Comparison of ENCODE assay signal across 13 cellular contexts in the genomic region with DNA sequence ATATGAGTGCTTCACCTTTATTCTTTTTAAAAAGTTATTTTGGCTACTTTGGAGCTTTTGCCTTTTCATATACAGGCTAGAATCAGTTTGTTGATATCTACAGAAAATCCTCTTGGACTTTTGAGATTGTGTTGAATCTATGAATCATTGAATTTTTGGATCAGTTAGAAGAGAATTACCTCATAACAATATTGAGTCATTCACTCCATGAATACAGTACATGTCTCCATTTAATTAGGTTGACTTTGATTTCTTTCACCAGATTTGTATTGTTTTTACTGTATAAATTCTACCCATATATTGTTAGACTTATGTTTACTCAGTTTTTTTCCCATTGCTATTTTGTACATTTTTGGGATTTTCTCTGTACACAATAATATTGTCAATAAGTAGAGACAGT.
DNase-seq lines count a peak whose midpoint lies in the region; FAIRE-seq and TF ChIP-seq lines count a peak whose summit lies in the region.
"Had no signal": no experiment of that assay in that cellular context is flagged by ENCODE, and none has a peak within 500 bp of the region (broad histone marks: within the 10 kb centered on the region; RNA-seq: fewer than 3 reads in every experiment).

No MANE protein-coding gene starts in this region.

- H3K4me3 ChIP-seq in epithelial cell of esophagus (ENCODE audit: low read length) = no peak overlapping the region
- no peak overlapping the region for H3K4me3 ChIP-seq in retinal pigment epithelial cell (ENCODE audit: low read length)
- H3K4me3 ChIP-seq: GM12878 had no signal

- DNase-seq in GM03348 (ENCODE audit: low spot score) (peak; percentile 61), RCC 7860 (ENCODE audit: low spot score) (no peak), epithelial cell of esophagus (ENCODE audit: low read depth) (peak; percentile 60), retinal pigment epithelial cell (ENCODE audit: low read depth) (peak; percentile 17), DMS153 treated with DMSO at 0.1 percent for 48 hours (lab: John Stamatoyannopoulos, UW; ENCODE audit: unreplicated experiment) (no peak), globus pallidus (ENCODE audit: low spot score) (no peak)
- DNase-seq in stimulated activated CD4-positive, alpha-beta T cell treated with anti-CD3 and anti-CD28 coated beads, Interleukin-4, amount 100 ng/mL, for 1 hour = no peak
- DNase-seq: activated CD4-positive, alpha-beta T cell treated with anti-CD3 and anti-CD28 coated beads, Interleukin-2, amount 50 U/mL, for 4 hours; activated naive CD4-positive, alpha-beta T cell treated with anti-CD3 and anti-CD28 coated beads, Interleukin-2, amount 50 U/mL, for 16 hours; effector CD4-positive, alpha-beta T cell; hypothalamus; NCI-H1930 had no signal

- peak; percentile 72 for FAIRE-seq in RCC 7860 (lab: Jason Lieb, UNC)
- FAIRE-seq: GM12878 had no signal

- TF ChIP-seq CTCF in epithelial cell of esophagus (IDR thresholded peaks at IDR 0.05; ENCODE audit: insufficient read depth, low read depth, low read length, missing control alignments) (no peak), retinal pigment epithelial cell (conservative IDR thresholded peaks at IDR 0.05; ENCODE audit: low read depth, low read length) (no peak)

Comparison
In these comparisons a context has a peak if more than half of its experiments do, and no peak if none do; other contexts are left out.
1. DNase-seq: peak in GM03348 (single experiment), epithelial cell of esophagus (single experiment) and retinal pigment epithelial cell (single experiment); none in RCC 7860 (single experiment), stimulated activated CD4-positive, alpha-beta T cell treated with anti-CD3 and anti-CD28 coated beads, Interleukin-4, amount 100 ng/mL, for 1 hour (single experiment), DMS153 treated with DMSO at 0.1 percent for 48 hours (single experiment) and globus pallidus (single experiment).